Comparison of ENCODE assay signal across 14 cellular contexts in genomic region chr14:69328765-69329164, GRCh38.
DNase-seq lines count a peak whose midpoint lies in the region.
"Had no signal": no experiment of that assay in that cellular context is flagged by ENCODE, and none has a peak within 500 bp of the region (broad histone marks: within the 10 kb centered on the region; RNA-seq: fewer than 3 reads in every experiment).

No MANE protein-coding gene starts in this region.

- no peak overlapping the region for H3K27ac ChIP-seq in BLaER1
- no peak overlapping the region for H3K27ac ChIP-seq in CD4-positive, alpha-beta memory T cell (ENCODE audit: low read depth, low read length)
- H3K27ac ChIP-seq: SJCRH30 had no signal

- no peaks in the 10 kb centered on the region for H3K9me3 Mint-ChIP-seq in CD4-positive, alpha-beta memory T cell

- CTCF ChIA-PET in CD4-positive, alpha-beta memory T cell (lab: Charles Lee; ENCODE audit: partially characterized antibody) = no interaction called here

- no peaks in the 10 kb centered on the region for H3K36me3 Mint-ChIP-seq in CD4-positive, alpha-beta memory T cell

- H3K4me3 Mint-ChIP-seq in CD4-positive, alpha-beta memory T cell = no peak overlapping the region

- no peak overlapping the region for H3K27ac Mint-ChIP-seq in CD4-positive, alpha-beta memory T cell

- H3K4me3 ChIP-seq in BLaER1 = no peak overlapping the region
- H3K4me3 ChIP-seq in CD4-positive, alpha-beta memory T cell (ENCODE audit: low read length in 2 of 2) = no peak overlapping the region
- H3K4me3 ChIP-seq: HAP-1, MG63, SJCRH30 had no signal

- H4K20me1 ChIP-seq in BLaER1 = no peaks in the 10 kb centered on the region

- H3K27me3 Mint-ChIP-seq in CD4-positive, alpha-beta memory T cell = peaks cover 2 to 5% of the 10 kb centered on the region in 2 donors

- no peaks in the 10 kb centered on the region for H3K4me1 Mint-ChIP-seq in CD4-positive, alpha-beta memory T cell

- no peaks in the 10 kb centered on the region for H3K9me3 ChIP-seq in BLaER1
- no peaks in the 10 kb centered on the region for H3K9me3 ChIP-seq in CD4-positive, alpha-beta memory T cell (ENCODE audit: control insufficient read depth in 1 of 2, low read length in 2 of 2)
- H3K9me3 ChIP-seq: HAP-1, MG63, SJCRH30 had no signal

- peak overlapping the region; percentile 36; the same call in 1 of the 2 replicates for H3K4me2 ChIP-seq in BLaER1

- intact Hi-C loops in CD4-positive, alpha-beta memory T cell (cut with micrococcal nuclease) = no loop called here

- H3K27me3 ChIP-seq in BLaER1 = no peaks in the 10 kb centered on the region
- H3K27me3 ChIP-seq in CD4-positive, alpha-beta memory T cell (ENCODE audit: insufficient read depth, low read length) = no peaks in the 10 kb centered on the region
- H3K27me3 ChIP-seq: MG63, SJCRH30 had no signal

- no peak overlapping the region for H3K9ac ChIP-seq in BLaER1

- peak; percentile 54 for DNase-seq in Ammon's horn (ENCODE audit: low spot score)
- peak; percentile 82 for DNase-seq in NCI-H2107 treated with DMSO at 0.1 percent for 48 hours (lab: John Stamatoyannopoulos, UW; ENCODE audit: unreplicated experiment)
- DNase-seq in cerebellar cortex (ENCODE audit: low spot score) = peak; percentile 8
- DNase-seq in T-helper 9 cell = no peak
- DNase-seq in CD4-positive, alpha-beta memory T cell = no peak
- no peak for DNase-seq in T1000 (lab: John Stamatoyannopoulos, UW)
- DNase-seq: MG63; NK-92 treated with Interleukin-12 subunit alpha and Interleukin-12 subunit beta, amount 100 ng/mL, for 24 hours; OCI-M1; RPMI8226; SJCRH30; SW 1271 had no signal

- H3K4me1 ChIP-seq in BLaER1 = peaks cover 15% of the 10 kb centered on the region
- H3K4me1 ChIP-seq in CD4-positive, alpha-beta memory T cell (ENCODE audit: insufficient read depth, low read length) = no peaks in the 10 kb centered on the region
- H3K4me1 ChIP-seq: HAP-1, SJCRH30 had no signal

- POLR2A ChIA-PET in CD4-positive, alpha-beta memory T cell (lab: Charles Lee; ENCODE audit: partially characterized antibody) = no interaction called here

- no peaks in the 10 kb centered on the region for H3K36me3 ChIP-seq in BLaER1
- H3K36me3 ChIP-seq in CD4-positive, alpha-beta memory T cell (ENCODE audit: insufficient read depth, low read length) = no peaks in the 10 kb centered on the region
- H3K36me3 ChIP-seq: HAP-1, MG63, SJCRH30 had no signal

Comparison
In these comparisons a context has a peak if more than half of its experiments do, and no peak if none do; other contexts are left out.
1. DNase-seq: peak in Ammon's horn (single experiment), NCI-H2107 treated with DMSO at 0.1 percent for 48 hours (single experiment) and cerebellar cortex (single experiment); none in T-helper 9 cell (single experiment), CD4-positive, alpha-beta memory T cell (0 of 5) and T1000 (single experiment).